31 cellular contexts compared by ENCODE assay signal in genomic region chr4:155228713-155229112, GRCh38. TPM values are rescaled to one million over a fixed set of nuclear protein-coding genes. Genes with fewer than 3 reads are reported as not detected.
"Had no signal": no experiment of that assay in that cellular context is flagged by ENCODE, and none has a peak within 500 bp of the region (broad histone marks: within the 10 kb centered on the region; RNA-seq: fewer than 3 reads in every experiment).

No MANE protein-coding gene starts in this region.

- DNase-seq: activated B cell treated with CpG ODN at 0.5 μM for 24 hours; activated CD4-positive, alpha-beta memory T cell treated with anti-CD3 and anti-CD28 coated beads, Interleukin-2, amount 10 ng/mL, durations not matched to agents 7 days and 5 days; activated CD4-positive, alpha-beta T cell treated with anti-CD3 and anti-CD28 coated beads for 1 hour; activated CD4-positive, alpha-beta T cell treated with anti-CD3 and anti-CD28 coated beads for 36 hours; activated CD4-positive, alpha-beta T cell treated with anti-CD3 and anti-CD28 coated beads for 48 hours; activated CD4-positive, alpha-beta T cell treated with anti-CD3 and anti-CD28 coated beads, Interleukin-2, amount 10 ng/mL, durations not matched to agents 7 days and 5 days; activated CD4-positive, alpha-beta T cell treated with anti-CD3 and anti-CD28 coated beads, Interleukin-2, amount 50 U/mL, for 48 hours; activated CD8-positive, alpha-beta memory T cell treated with anti-CD3 and anti-CD28 coated beads for 24 hours; activated CD8-positive, alpha-beta memory T cell treated with anti-CD3 and anti-CD28 coated beads, Interleukin-2, amount 10 ng/mL, durations not matched to agents 7 days and 5 days; activated CD8-positive, alpha-beta memory T cell treated with anti-CD3 and anti-CD28 coated beads, Interleukin-2, amount 50 U/mL, for 48 hours; activated CD8-positive, alpha-beta T cell treated with anti-CD3 and anti-CD28 coated beads, Interleukin-2, amount 10 ng/mL, durations not matched to agents 7 days and 5 days; activated effector memory CD4-positive, alpha-beta T cell treated with Interleukin-2 at 50 U/mL for 16 hours; activated gamma-delta T cell; activated naive CD4-positive, alpha-beta T cell treated with anti-CD3 and anti-CD28 coated beads, Interleukin-2, amount 10 ng/mL, durations not matched to agents 7 days and 5 days; activated naive CD4-positive, alpha-beta T cell treated with Interleukin-2 at 50 U/mL for 16 hours; activated naive CD8-positive, alpha-beta T cell treated with anti-CD3 and anti-CD28 coated beads, Interleukin-2, amount 10 ng/mL, durations not matched to agents 7 days and 5 days; activated naive CD8-positive, alpha-beta T cell treated with anti-CD3 and anti-CD28 coated beads, Interleukin-2, amount 50 U/mL, for 24 hours; activated T-cell treated with anti-CD3 and anti-CD28 coated beads, Interleukin-2, amount 50 U/mL, for 24 hours; activated T-cell treated with anti-CD3 and anti-CD28 coated beads, Interleukin-2, amount 50 U/mL, for 48 hours; amygdala; anterior cingulate cortex; caudate nucleus; cerebellar nuclear complex; T-helper 1 cell; T-helper 2 cell; T-helper 9 cell had no signal

- H3K27me3 ChIP-seq: ascending aorta, cardiac muscle cell had no signal

- H3K36me3 ChIP-seq: ascending aorta, cardiac muscle cell had no signal

- H3K27ac ChIP-seq: ascending aorta, cardiac muscle cell had no signal

- H3K4me1 ChIP-seq: ascending aorta had no signal

- H3K4me3 ChIP-seq: ascending aorta, cardiac muscle cell had no signal

- H3K9me3 ChIP-seq: ascending aorta had no signal

RNA-seq across cellular contexts. Expression of gene NPY2R, which starts 20.3 kb away (rescaled TPM):
- total RNA-seq: activated B cell treated with CpG ODN at 0.5 μM for 24 hours; activated CD4-positive, alpha-beta memory T cell treated with anti-CD3 and anti-CD28 coated beads, Interleukin-2, amount 10 ng/mL, durations not matched to agents 7 days and 5 days; activated CD4-positive, alpha-beta T cell treated with anti-CD3 and anti-CD28 coated beads for 36 hours; activated CD4-positive, alpha-beta T cell treated with anti-CD3 and anti-CD28 coated beads, Interleukin-2, amount 10 ng/mL, durations not matched to agents 7 days and 5 days; activated CD8-positive, alpha-beta memory T cell treated with anti-CD3 and anti-CD28 coated beads, Interleukin-2, amount 10 ng/mL, durations not matched to agents 7 days and 5 days; activated CD8-positive, alpha-beta T cell treated with anti-CD3 and anti-CD28 coated beads, Interleukin-2, amount 10 ng/mL, durations not matched to agents 7 days and 5 days; activated naive CD8-positive, alpha-beta T cell treated with anti-CD3 and anti-CD28 coated beads, Interleukin-2, amount 10 ng/mL, durations not matched to agents 7 days and 5 days; activated T-helper 2 cell treated with anti-CD3 and anti-CD28 coated beads, Interferon-gamma antibody, Interleukin-2, Interleukin-4, amounts not matched to agents 10 μg/mL and 5 μg/mL and 100 μg/mL, durations not matched to agents 14 hours and 24 hours and 36 hours; ascending aorta; bronchial epithelial cell; cardiac muscle cell; chondrocyte had no signal
- polyA plus RNA-seq: cardiac muscle cell had no signal
